In genomic region chr5:16593013-16593412, GRCh38 we compare ENCODE assay signal across 1 cellular context.
TF ChIP-seq lines count a peak whose summit lies in the region.

No MANE protein-coding gene starts in this region.

TF ChIP-seq in H1, 55 proteins besides CTCF, POLR2A, EP300 and RAD21 (continued from another document):
- TF ChIP-seq, protein P1, sequence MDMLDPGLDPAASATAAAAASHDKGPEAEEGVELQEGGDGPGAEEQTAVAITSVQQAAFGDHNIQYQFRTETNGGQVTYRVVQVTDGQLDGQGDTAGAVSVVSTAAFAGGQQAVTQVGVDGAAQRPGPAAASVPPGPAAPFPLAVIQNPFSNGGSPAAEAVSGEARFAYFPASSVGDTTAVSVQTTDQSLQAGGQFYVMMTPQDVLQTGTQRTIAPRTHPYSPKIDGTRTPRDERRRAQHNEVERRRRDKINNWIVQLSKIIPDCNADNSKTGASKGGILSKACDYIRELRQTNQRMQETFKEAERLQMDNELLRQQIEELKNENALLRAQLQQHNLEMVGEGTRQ (IDR thresholded peaks at IDR 0.05; ENCODE audit: low read length): no peak
- no peak for TF ChIP-seq FOSL1 (IDR thresholded peaks at IDR 0.05; ENCODE audit: insufficient read depth, low read depth, low read length)
- no peak for TF ChIP-seq SIX5 (IDR thresholded peaks at IDR 0.05; ENCODE audit: low read depth, low read length)
TF ChIP-seq in H1: peak in this region for 0.
